Comparison of ENCODE assay signal across 1 cellular context in genomic region chr10:86956195-86956840, GRCh38.
TF ChIP-seq lines count a peak whose summit lies in the region.

No MANE protein-coding gene starts in this region.

TF ChIP-seq in IMR-90, 13 proteins besides CTCF, POLR2A, EP300 and RAD21:
- no peak for TF ChIP-seq MXI1 (IDR thresholded peaks at IDR 0.05; ENCODE audit: borderline replicate concordance, low read depth, low read length)
- no peak for TF ChIP-seq NFE2L2 (IDR thresholded peaks at IDR 0.05; ENCODE audit: low read depth, low read length)
